29 cellular contexts compared by ENCODE assay signal in genomic region chr3:101138817-101139216, GRCh38.
"Had no signal": no experiment of that assay in that cellular context is flagged by ENCODE, and none has a peak within 500 bp of the region (broad histone marks: within the 10 kb centered on the region; RNA-seq: fewer than 3 reads in every experiment).

No MANE protein-coding gene starts in this region.

- ATAC-seq: esophagus mucosa; gastrocnemius medialis; heart left ventricle; left lobe of liver; mucosa of descending colon; natural killer cell treated with Interleukin-12 subunit alpha and Interleukin-12 subunit beta and Interleukin-15 and Interleukin-18, amount 100 ng/mL, for 72 hours; sciatic nerve; stimulated activated effector memory CD8-positive, alpha-beta T cell treated with anti-CD3 and anti-CD28 coated beads, Interleukin-12 subunit alpha, Interleukin-12 subunit beta, amount 100 ng/mL, for 72 hours; upper lobe of right lung had no signal

- H3K9ac ChIP-seq: parathyroid adenoma had no signal

- H3K4me3 ChIP-seq: dorsolateral prefrontal cortex, gastrocnemius medialis, heart left ventricle, hepatocyte, lung, mucosa of descending colon, prostate gland, right atrium auricular region, smooth muscle cell, transverse colon, upper lobe of right lung, uterus had no signal

- H3K27ac ChIP-seq: dorsolateral prefrontal cortex, epithelial cell of prostate, gastrocnemius medialis, heart left ventricle, hepatocyte, parathyroid adenoma, prostate gland, right atrium auricular region, transverse colon, upper lobe of right lung, uterus had no signal

- H3K4me3 Mint-ChIP-seq: memory B cell; mesothelial cell of epicardium; naive B cell; natural killer cell treated with Interleukin-12 subunit alpha and Interleukin-12 subunit beta and Interleukin-15 and Interleukin-18, amount 100 ng/mL, for 72 hours; neural crest cell; stimulated activated effector memory CD8-positive, alpha-beta T cell treated with anti-CD3 and anti-CD28 coated beads, Interleukin-12 subunit alpha, Interleukin-12 subunit beta, amount 100 ng/mL, for 72 hours had no signal

- H3K4me2 ChIP-seq: hepatocyte, smooth muscle cell had no signal

- H3K79me2 ChIP-seq: hepatocyte, parathyroid adenoma had no signal

- H3K4me1 Mint-ChIP-seq: neural crest cell; stimulated activated effector memory CD8-positive, alpha-beta T cell treated with anti-CD3 and anti-CD28 coated beads, Interleukin-12 subunit alpha, Interleukin-12 subunit beta, amount 100 ng/mL, for 72 hours had no signal

- H3K27me3 ChIP-seq: gastrocnemius medialis, heart left ventricle, hepatocyte, right atrium auricular region, transverse colon, upper lobe of right lung, uterus had no signal

- H3K27ac Mint-ChIP-seq: memory B cell; mesothelial cell of epicardium; naive B cell; natural killer cell treated with Interleukin-12 subunit alpha and Interleukin-12 subunit beta and Interleukin-15 and Interleukin-18, amount 100 ng/mL, for 72 hours; stimulated activated effector memory CD8-positive, alpha-beta T cell treated with anti-CD3 and anti-CD28 coated beads, Interleukin-12 subunit alpha, Interleukin-12 subunit beta, amount 100 ng/mL, for 72 hours had no signal

- H3K4me1 ChIP-seq: gastrocnemius medialis, parathyroid adenoma, prostate gland, right atrium auricular region, upper lobe of right lung, uterus had no signal

- H3K36me3 ChIP-seq: gastrocnemius medialis, heart left ventricle, prostate gland, right atrium auricular region, transverse colon, upper lobe of right lung, uterus had no signal

- H3K9me3 Mint-ChIP-seq: memory B cell; mesothelial cell of epicardium; natural killer cell treated with Interleukin-12 subunit alpha and Interleukin-12 subunit beta and Interleukin-15 and Interleukin-18, amount 100 ng/mL, for 72 hours; neural crest cell; stimulated activated effector memory CD8-positive, alpha-beta T cell treated with anti-CD3 and anti-CD28 coated beads, Interleukin-12 subunit alpha, Interleukin-12 subunit beta, amount 100 ng/mL, for 72 hours had no signal

- H2AFZ ChIP-seq: hepatocyte, parathyroid adenoma had no signal

- H3K9me3 ChIP-seq: gastrocnemius medialis, heart left ventricle, mucosa of descending colon, prostate gland, right atrium auricular region, transverse colon, upper lobe of right lung, uterus had no signal

- H3K36me3 Mint-ChIP-seq: memory B cell; mesothelial cell of epicardium; naive B cell; natural killer cell treated with Interleukin-12 subunit alpha and Interleukin-12 subunit beta and Interleukin-15 and Interleukin-18, amount 100 ng/mL, for 72 hours; stimulated activated effector memory CD8-positive, alpha-beta T cell treated with anti-CD3 and anti-CD28 coated beads, Interleukin-12 subunit alpha, Interleukin-12 subunit beta, amount 100 ng/mL, for 72 hours had no signal

- DNase-seq: dorsolateral prefrontal cortex; effector CD4-positive, alpha-beta T cell; foreskin fibroblast; gastrocnemius medialis; heart left ventricle; mucosa of descending colon; naive B cell; stimulated activated CD4-positive, alpha-beta T cell treated with anti-CD3 and anti-CD28 coated beads, Interleukin-12 subunit alpha, Interleukin-12 subunit beta, amount 100 ng/mL, for 4 hours; stimulated activated CD4-positive, alpha-beta T cell treated with anti-CD3 and anti-CD28 coated beads, Interleukin-1b, Interleukin-23, amount 100 ng/mL, for 48 hours; stimulated activated CD4-positive, alpha-beta T cell treated with anti-CD3 and anti-CD28 coated beads, Interleukin-4, amount 100 ng/mL, for 1 hour; stimulated activated naive CD4-positive, alpha-beta T cell treated with Interleukin-2 at 50 U/mL for 16 hours; transverse colon; upper lobe of right lung; uterus had no signal
